In genomic region chr7:78143661-78144060, GRCh38 we compare ENCODE assay signal across 29 cellular contexts.
"Had no signal": no experiment of that assay in that cellular context is flagged by ENCODE, and none has a peak within 500 bp of the region (broad histone marks: within the 10 kb centered on the region; RNA-seq: fewer than 3 reads in every experiment).

No MANE protein-coding gene starts in this region.

- H3K4me3 Mint-ChIP-seq: natural killer cell; nephron; neural progenitor cell; stimulated activated memory B cell treated with anti-CD40 and anti-IgM and Interleukin-4, amounts not matched to agents 10 μg/mL and 1 μg/mL and 100 μg/mL, for 72 hours; stimulated activated naive CD8-positive, alpha-beta T cell treated with anti-CD3 and anti-CD28 coated beads, Interleukin-15, amount 100 ng/mL, for 72 hours; type B pancreatic cell had no signal

- H3K36me3 ChIP-seq: neural progenitor cell, ovary, right lobe of liver, sigmoid colon, suprapubic skin, tibial artery, transverse colon, upper lobe of right lung, uterus had no signal

- H3K4me1 ChIP-seq: neural progenitor cell, parathyroid adenoma, right lobe of liver, sigmoid colon, suprapubic skin, testis, transverse colon, upper lobe of right lung, uterus had no signal

- H3K79me2 ChIP-seq: parathyroid adenoma had no signal

- FAIRE-seq: small intestine had no signal

- H3K36me3 Mint-ChIP-seq: natural killer cell; stimulated activated memory B cell treated with anti-CD40 and anti-IgM and Interleukin-4, amounts not matched to agents 10 μg/mL and 1 μg/mL and 100 μg/mL, for 72 hours; type B pancreatic cell had no signal

- H3K9me3 ChIP-seq: ovary, psoas muscle, right lobe of liver, sigmoid colon, suprapubic skin, testis, tibial artery, transverse colon, upper lobe of right lung, uterus had no signal

- ATAC-seq: natural killer cell; psoas muscle; right cardiac atrium; right lobe of liver; stimulated activated memory B cell treated with anti-CD40 and anti-IgM and Interleukin-4, amounts not matched to agents 10 μg/mL and 1 μg/mL and 100 μg/mL, for 72 hours; stimulated activated naive CD8-positive, alpha-beta T cell treated with anti-CD3 and anti-CD28 coated beads, Interleukin-15, amount 100 ng/mL, for 72 hours; stimulated activated naive CD8-positive, alpha-beta T cell treated with anti-CD3 and anti-CD28 coated beads, Interleukin-15, Interleukin-2, amounts not matched to agents 100 U/mL and 50 U/mL, for 24 hours; upper lobe of right lung had no signal

- H3K9me3 Mint-ChIP-seq: natural killer cell; stimulated activated naive CD8-positive, alpha-beta T cell treated with anti-CD3 and anti-CD28 coated beads, Interleukin-15, amount 100 ng/mL, for 72 hours; type B pancreatic cell had no signal

- H3K27ac ChIP-seq: neural progenitor cell, ovary, parathyroid adenoma, psoas muscle, right lobe of liver, sigmoid colon, suprapubic skin, testis, tibial artery, transverse colon, upper lobe of right lung, uterus had no signal

- H3K9ac ChIP-seq: neural progenitor cell, parathyroid adenoma had no signal

- DNase-seq: natural killer cell; occipital lobe; ovary; posterior cingulate gyrus; psoas muscle; right cardiac atrium; right lobe of liver; sigmoid colon; small intestine; stimulated activated CD4-positive, alpha-beta T cell treated with anti-CD3 and anti-CD28 coated beads, Interleukin-1b, Interleukin-23, amount 100 ng/mL, for 48 hours; stimulated activated CD4-positive, alpha-beta T cell treated with anti-CD3 and anti-CD28 coated beads, Interleukin-4, amount 100 ng/mL, for 1 hour; stimulated activated CD4-positive, alpha-beta T cell treated with anti-CD3 and anti-CD28 coated beads, Interleukin-4, amount 100 ng/mL, for 4 hours; stimulated activated CD8-positive, alpha-beta memory T cell treated with anti-CD3 and anti-CD28 coated beads, Interleukin-4, amount 100 ng/mL, for 48 hours; stimulated activated naive CD4-positive, alpha-beta T cell; stimulated activated naive CD8-positive, alpha-beta T cell treated with anti-CD3 and anti-CD28 coated beads, Interleukin-15, amount 100 ng/mL, for 72 hours; stimulated activated naive CD8-positive, alpha-beta T cell treated with anti-CD3 and anti-CD28 coated beads, Interleukin-15, Interleukin-2, amounts not matched to agents 100 U/mL and 50 U/mL, for 24 hours; substantia nigra; testis; tibial artery; transverse colon; upper lobe of right lung; uterus had no signal

- H3K27ac Mint-ChIP-seq: natural killer cell; nephron; neural progenitor cell; stimulated activated memory B cell treated with anti-CD40 and anti-IgM and Interleukin-4, amounts not matched to agents 10 μg/mL and 1 μg/mL and 100 μg/mL, for 72 hours; stimulated activated naive CD8-positive, alpha-beta T cell treated with anti-CD3 and anti-CD28 coated beads, Interleukin-15, amount 100 ng/mL, for 72 hours; type B pancreatic cell had no signal

- H3K4me2 ChIP-seq: neural progenitor cell had no signal

- H3K27me3 Mint-ChIP-seq: progenitor cell of endocrine pancreas had no signal

- H3K4me3 ChIP-seq: neural progenitor cell, ovary, psoas muscle, right lobe of liver, sigmoid colon, suprapubic skin, testis, tibial artery, transverse colon, upper lobe of right lung, uterus had no signal

- H2AFZ ChIP-seq: neural progenitor cell, parathyroid adenoma had no signal

- H3K27me3 ChIP-seq: neural progenitor cell, ovary, right lobe of liver, sigmoid colon, suprapubic skin, testis, tibial artery, transverse colon, upper lobe of right lung, uterus had no signal

- H3K4me1 Mint-ChIP-seq: natural killer cell; stimulated activated memory B cell treated with anti-CD40 and anti-IgM and Interleukin-4, amounts not matched to agents 10 μg/mL and 1 μg/mL and 100 μg/mL, for 72 hours; stimulated activated naive CD8-positive, alpha-beta T cell treated with anti-CD3 and anti-CD28 coated beads, Interleukin-15, amount 100 ng/mL, for 72 hours had no signal
